In genomic region chr17:77579717-77580116, GRCh38 we compare ENCODE assay signal across 1 cellular context.
TF ChIP-seq lines count a peak whose summit lies in the region.

No MANE protein-coding gene starts in this region.

TF ChIP-seq in GM12878, 131 proteins besides CTCF, POLR2A, EP300 and RAD21 (continued from another document):
- TF ChIP-seq ATF7 (IDR thresholded peaks at IDR 0.05; ENCODE audit: low read depth), result peak; percentile 79
- TF ChIP-seq ZZZ3 (IDR thresholded peaks at IDR 0.05; ENCODE audit: control insufficient read depth, insufficient read length, low read depth), result no peak
